In genomic region chr17:58960068-58960467, GRCh38 we compare ENCODE assay signal across 8 cellular contexts.
DNase-seq lines count a peak whose midpoint lies in the region; ATAC-seq and TF ChIP-seq lines count a peak whose summit lies in the region.

No MANE protein-coding gene starts in this region.

- no peaks in the 10 kb centered on the region for H3K9me3 ChIP-seq in esophagus muscularis mucosa

- TF ChIP-seq EP300 in esophagus muscularis mucosa (IDR thresholded peaks at IDR 0.05), result no peak

- TF ChIP-seq CTCF in esophagus muscularis mucosa (IDR thresholded peaks at IDR 0.05), result no peak

- intact Hi-C loops in esophagus muscularis mucosa (cut with DNase I), result no loop called here

- DNase-seq in AG08396 (ENCODE audit: low spot score) (peak; percentile 59), HCEC 1CT (peak; percentile 70), RKO (ENCODE audit: low spot score) (peak; percentile 61), hepatic stellate cell (ENCODE audit: low spot score) (peak; percentile 30), esophagus muscularis mucosa (ENCODE audit: extremely low spot score) (no peak)
- DNase-seq in stimulated activated naive CD8-positive, alpha-beta T cell treated with anti-CD3 and anti-CD28 coated beads, Interleukin-15, Interleukin-2, amounts not matched to agents 100 U/mL and 50 U/mL, for 24 hours, result no peak
- no peak for DNase-seq in activated naive CD4-positive, alpha-beta T cell treated with anti-CD3 and anti-CD28 coated beads, Interleukin-2, amount 50 U/mL, for 16 hours

- no peaks in the 10 kb centered on the region for H3K4me1 ChIP-seq in esophagus muscularis mucosa

- no peak for TF ChIP-seq POLR2A in esophagus muscularis mucosa (IDR thresholded peaks at IDR 0.05; ENCODE audit: low read depth)

- no peaks in the 10 kb centered on the region for H3K27me3 ChIP-seq in esophagus muscularis mucosa

- no peaks in the 10 kb centered on the region for H3K36me3 ChIP-seq in esophagus muscularis mucosa

- H3K27ac ChIP-seq in esophagus muscularis mucosa (replicated peaks in 1 of 4), result no peak overlapping the region

- no peak overlapping the region for H3K4me3 ChIP-seq in esophagus muscularis mucosa

- ATAC-seq in GM21737 (IDR thresholded peaks at IDR 0.05; ENCODE audit: unreplicated experiment), result no peak
- no peak for ATAC-seq in stimulated activated naive CD8-positive, alpha-beta T cell treated with anti-CD3 and anti-CD28 coated beads, Interleukin-15, Interleukin-2, amounts not matched to agents 100 U/mL and 50 U/mL, for 24 hours

Comparison
In these comparisons a context has a peak if more than half of its experiments do, and no peak if none do; other contexts are left out.
1. DNase-seq: peak in AG08396 (single experiment), HCEC 1CT (single experiment), RKO (single experiment) and hepatic stellate cell (single experiment); none in stimulated activated naive CD8-positive, alpha-beta T cell treated with anti-CD3 and anti-CD28 coated beads, Interleukin-15, Interleukin-2, amounts not matched to agents 100 U/mL and 50 U/mL, for 24 hours (single experiment), activated naive CD4-positive, alpha-beta T cell treated with anti-CD3 and anti-CD28 coated beads, Interleukin-2, amount 50 U/mL, for 16 hours (single experiment) and esophagus muscularis mucosa (single experiment).